ENCODE assay signal across 1 cellular context in genomic region chr22:36432592-36433317, GRCh38.
TF ChIP-seq lines count a peak whose summit lies in the region.

No MANE protein-coding gene starts in this region.

TF ChIP-seq in GM23338, 12 proteins besides CTCF, POLR2A, EP300 and RAD21 (continued from another document):
- TF ChIP-seq ZNF462 (CRISPR knock-in tag; IDR thresholded peaks at IDR 0.05) = no peak
- TF ChIP-seq ETS1 (IDR thresholded peaks at IDR 0.05) = no peak
- no peak for TF ChIP-seq ZNF114 (CRISPR knock-in tag; IDR thresholded peaks at IDR 0.05)
- no peak for TF ChIP-seq JUNB (IDR thresholded peaks at IDR 0.05; ENCODE audit: unreplicated experiment)
- TF ChIP-seq POLR2AphosphoS5 (IDR thresholded peaks at IDR 0.05; ENCODE audit: low read depth) = no peak
- no peak for TF ChIP-seq STAT1 (IDR thresholded peaks at IDR 0.05; ENCODE audit: unreplicated experiment)
- TF ChIP-seq ZNF331 (CRISPR knock-in tag; IDR thresholded peaks at IDR 0.05; ENCODE audit: low read depth) = no peak
- TF ChIP-seq NANOG (IDR thresholded peaks at IDR 0.05; ENCODE audit: borderline replicate concordance) = no peak
- TF ChIP-seq CREB1 (CRISPR knock-in tag; IDR thresholded peaks at IDR 0.05; ENCODE audit: low read depth) = no peak
- TF ChIP-seq EZH2 (IDR thresholded peaks at IDR 0.05; ENCODE audit: low read depth, unreplicated experiment) = no peak
